Comparison of ENCODE assay signal across 20 cellular contexts in genomic region chr17:59688008-59688407, GRCh38. TPM values are rescaled to one million over a fixed set of nuclear protein-coding genes. Genes with fewer than 3 reads are reported as not detected.
DNase-seq lines count a peak whose midpoint lies in the region; ATAC-seq and TF ChIP-seq lines count a peak whose summit lies in the region.
"Had no signal": no experiment of that assay in that cellular context is flagged by ENCODE, and none has a peak within 500 bp of the region (broad histone marks: within the 10 kb centered on the region; RNA-seq: fewer than 3 reads in every experiment).

No MANE protein-coding gene starts in this region.

- no peak for DNase-seq in activated T-cell treated with anti-CD3 and anti-CD28 coated beads, Interleukin-2, amount 50 U/mL, for 72 hours
- no peak for DNase-seq in activated T-cell treated with anti-CD3 and anti-CD28 coated beads, Interleukin-2, amount 50 U/mL, for 1 hour
- DNase-seq in IMR-90, result peak; percentile 31
- peak; percentile 35 for DNase-seq in amniotic epithelial cell (ENCODE audit: low read depth)
- peak; percentile 36 for DNase-seq in renal cortical epithelial cell (ENCODE audit: low read depth)
- DNase-seq in cortex of kidney (lab: John Stamatoyannopoulos, UW), result no peak
- no peak for DNase-seq in A172 (ENCODE audit: low spot score)
- DNase-seq: ACHN; activated effector memory CD4-positive, alpha-beta T cell treated with anti-CD3 and anti-CD28 coated beads, Interleukin-2, amount 50 U/mL, for 16 hours; dorsolateral prefrontal cortex; NCI-H1092 treated with DMSO at 0.1 percent for 48 hours; NCI-H69; retina; stimulated activated CD4-positive, alpha-beta T cell treated with anti-CD3 and anti-CD28 coated beads, Interleukin-15, amount 100 ng/mL, for 24 hours; stomach had no signal

- H2AK9ac ChIP-seq in IMR-90 (replicated peaks; ENCODE audit: low read depth, low read length, poor library complexity), result no peak overlapping the region

- no peak overlapping the region for H3K4me3 ChIP-seq in IMR-90 (ENCODE audit: insufficient read depth, low read depth, low read length)
- H3K4me3 ChIP-seq: dorsolateral prefrontal cortex, HAP-1, lung, stomach had no signal

- H3K9me3 Mint-ChIP-seq in activated T-cell treated with anti-CD3 and anti-CD28 coated beads, Interleukin-2, amount 50 U/mL, for 72 hours, result no peaks in the 10 kb centered on the region
- H3K9me3 Mint-ChIP-seq: brain had no signal

- H3K27me3 Mint-ChIP-seq in activated T-cell treated with anti-CD3 and anti-CD28 coated beads, Interleukin-2, amount 50 U/mL, for 72 hours (ENCODE audit: low read depth), result no peaks in the 10 kb centered on the region
- H3K27me3 Mint-ChIP-seq: brain had no signal

- H2AK5ac ChIP-seq in IMR-90 (ENCODE audit: low read depth, low read length), result no peak overlapping the region

- POLR2A ChIA-PET in IMR-90 (lab: Charles Lee; ENCODE audit: unreplicated experiment), result no interaction called here

- no peak overlapping the region for H4K5ac ChIP-seq in IMR-90 (ENCODE audit: low read depth, low read length)

- CTCF ChIA-PET in IMR-90 (lab: Yijun Ruan, JAX), result no interaction called here

- peaks cover 3% of the 10 kb centered on the region; the same call in 1 of the 2 replicates for H3K9me1 ChIP-seq in IMR-90 (ENCODE audit: insufficient read depth, low read length)

- H3K27ac Mint-ChIP-seq in activated T-cell treated with anti-CD3 and anti-CD28 coated beads, Interleukin-2, amount 50 U/mL, for 72 hours, result peak overlapping the region; percentile 97

- no peak overlapping the region for H4K91ac ChIP-seq in IMR-90 (ENCODE audit: insufficient read depth, low read depth, low read length)

- TF ChIP-seq POLR2A in IMR-90 (IDR thresholded peaks at IDR 0.05; ENCODE audit: low read depth, low read length), result no peak

- H3K4ac ChIP-seq in IMR-90 (ENCODE audit: low read depth, low read length), result no peak overlapping the region

- no peak overlapping the region for H3K9ac ChIP-seq in IMR-90 (ENCODE audit: low read depth, low read length)
- H3K9ac ChIP-seq: KMS-11 had no signal

- BruUV-seq in IMR-90 (replicated peaks; lab: Mats Ljungman, UMichigan), result no TSS peak

- no peaks in the 10 kb centered on the region for H3K27me3 ChIP-seq in IMR-90 (ENCODE audit: control insufficient read depth, insufficient read depth, low read length)
- H3K27me3 ChIP-seq: dorsolateral prefrontal cortex, stomach had no signal

- dilution Hi-C loops in IMR-90 (cut with HindIII; ENCODE audit: low sequenced_read_pairs, unreplicated experiment), result no loop called here

- H2BK15ac ChIP-seq in IMR-90 (ENCODE audit: low read depth, low read length), result no peak overlapping the region

- no peaks in the 10 kb centered on the region for H4K20me1 ChIP-seq in IMR-90 (ENCODE audit: insufficient read depth, low read length)

- peaks cover 18% of the 10 kb centered on the region for H3K4me1 Mint-ChIP-seq in activated T-cell treated with anti-CD3 and anti-CD28 coated beads, Interleukin-2, amount 50 U/mL, for 72 hours (ENCODE audit: low read depth)
- H3K4me1 Mint-ChIP-seq: brain had no signal

- peak overlapping the region in 1 of 2 experiments; percentile 25; a peak in 1 of 4 replicates for H4K8ac ChIP-seq in IMR-90 (ENCODE audit: low read depth in 2 of 2, low read length in 2 of 2)

- H3K36me3 ChIP-seq in IMR-90 (ENCODE audit: control insufficient read depth, insufficient read depth, low read length), result peaks cover 53% of the 10 kb centered on the region

- H3K18ac ChIP-seq in IMR-90 (ENCODE audit: low read depth, low read length), result no peak overlapping the region

- TF ChIP-seq CTCF in IMR-90 (conservative IDR thresholded peaks at IDR 0.05; ENCODE audit: low read depth, low read length), result no peak

- intact Hi-C loops in IMR-90 (cut with micrococcal nuclease), result loop anchor here (1.0 kb wide), 1 partner anchor 8 kb away; no protein-coding TSS in a partner anchor

- H2BK20ac ChIP-seq in IMR-90 (ENCODE audit: low read depth, low read length), result no peak overlapping the region

- H3K27ac ChIP-seq in IMR-90 (ENCODE audit: insufficient read depth, low read length), result no peak overlapping the region
- H3K27ac ChIP-seq: KMS-11, stomach had no signal

- H3K36me3 Mint-ChIP-seq in activated T-cell treated with anti-CD3 and anti-CD28 coated beads, Interleukin-2, amount 50 U/mL, for 72 hours (ENCODE audit: insufficient read depth in 2 of 2), result peaks cover 12 to 36% of the 10 kb centered on the region in 2 donors

- H3K56ac ChIP-seq in IMR-90 (ENCODE audit: extremely low read depth, insufficient read depth, low read length), result no peak overlapping the region

- ATAC-seq in activated T-cell treated with anti-CD3 and anti-CD28 coated beads, Interleukin-2, amount 50 U/mL, for 72 hours (replicated peaks in 1 of 2), result peak; percentile 62 to 72
- ATAC-seq in IMR-90 (ENCODE audit: low read depth) (peak; percentile 48; the same call in 1 of the 2 replicates), GM19328 (IDR thresholded peaks at IDR 0.05; ENCODE audit: unreplicated experiment) (no peak)

- no peaks in the 10 kb centered on the region for H3K9me3 ChIP-seq in IMR-90 (ENCODE audit: control insufficient read depth, insufficient read depth, low read length)
- H3K9me3 ChIP-seq: HAP-1, stomach had no signal

- no peak for TF ChIP-seq RAD21 in IMR-90 (IDR thresholded peaks at IDR 0.05; ENCODE audit: low read length)

- H3K14ac ChIP-seq in IMR-90 (replicated peaks; ENCODE audit: low read depth, low read length), result no peak overlapping the region

- WGBS in IMR-90 (ENCODE audit: extremely low coverage in 2 of 2, insufficient read length in 1 of 2), 2 experiments, result no CpG with 5 or more reads among the region's 1 CpG

- H2BK5ac ChIP-seq in IMR-90 (ENCODE audit: low read depth, low read length, poor library complexity, severe bottlenecking), result no peak overlapping the region

- in situ Hi-C loops in IMR-90 (cut with MboI; ENCODE audit: low sequenced_read_pairs), result loop anchor here (10.0 kb wide), 1 partner anchor 367 kb away; no protein-coding TSS in a partner anchor

- no peak overlapping the region for H3K4me3 Mint-ChIP-seq in activated T-cell treated with anti-CD3 and anti-CD28 coated beads, Interleukin-2, amount 50 U/mL, for 72 hours
- H3K4me3 Mint-ChIP-seq: brain had no signal

- H2BK120ac ChIP-seq in IMR-90 (ENCODE audit: low read depth, low read length), result no peak overlapping the region

- no peak overlapping the region for H2AFZ ChIP-seq in IMR-90 (replicated peaks; ENCODE audit: low read length, poor library complexity)

- no peaks in the 10 kb centered on the region; the same call in 1 of the 2 replicates for H3K4me1 ChIP-seq in IMR-90 (ENCODE audit: control insufficient read depth, insufficient read depth, low read length)
- H3K4me1 ChIP-seq: HAP-1 had no signal

- H3K4me2 ChIP-seq in IMR-90 (ENCODE audit: low read depth, low read length), result no peak overlapping the region
- H3K4me2 ChIP-seq: KMS-11 had no signal

- peak overlapping the region; percentile 51; the same call in 1 of the 2 replicates for H3K23ac ChIP-seq in IMR-90 (ENCODE audit: low read depth, low read length)

- H3K79me1 ChIP-seq in IMR-90 (ENCODE audit: low read depth in 1 of 2, low read length in 2 of 2), result peaks cover 17 to 49% of the 10 kb centered on the region in 2 experiments

TF ChIP-seq in IMR-90, 13 proteins besides CTCF, POLR2A, EP300 and RAD21 (continues in another document):
- TF ChIP-seq USF2 (IDR thresholded peaks at IDR 0.05; ENCODE audit: low read depth, low read length) (no peak), MXI1 (IDR thresholded peaks at IDR 0.05; ENCODE audit: borderline replicate concordance, low read depth, low read length) (no peak), RFX5 (IDR thresholded peaks at IDR 0.05; ENCODE audit: low read depth, low read length) (no peak), CHD1 (IDR thresholded peaks at IDR 0.05; ENCODE audit: low read depth, low read length) (no peak), RCOR1 (IDR thresholded peaks at IDR 0.05; ENCODE audit: insufficient replicate concordance, low read length) (no peak), SMC3 (IDR thresholded peaks at IDR 0.05; ENCODE audit: low read depth, low read length) (no peak), BHLHE40 (IDR thresholded peaks at IDR 0.05; ENCODE audit: low read depth, low read length) (no peak), MAZ (IDR thresholded peaks at IDR 0.05; ENCODE audit: borderline replicate concordance, low read depth, low read length) (no peak), FOS (IDR thresholded peaks at IDR 0.05; ENCODE audit: low read depth, low read length) (no peak), CEBPB (IDR thresholded peaks at IDR 0.05; ENCODE audit: low read depth, low read length) (no peak)

RNA-seq across cellular contexts. Expression of gene PTRH2, which starts 19.2 kb away (rescaled TPM):
- 10 to 100 TPM; 22.2 to 29.3 TPM for total RNA-seq in activated T-cell treated with anti-CD3 and anti-CD28 coated beads, Interleukin-2, amount 50 U/mL, for 72 hours
- 24.9 and 41.7 TPM in 2 replicates for total RNA-seq in IMR-90 (2012; rRNA removed)
- polyA plus RNA-seq in IMR-90 (2012; rRNA removed), result 45.7 and 49.7 TPM in 2 replicates
- polyA plus RNA-seq in IMR-90 (2012; cell fraction: cytosol; rRNA removed), result 16.5 and 31.5 TPM in 2 replicates
- polyA plus RNA-seq in IMR-90 (2012; cell fraction: nucleus; rRNA removed; ENCODE audit: low replicate concordance), result 4.6 and 33.1 TPM in 2 replicates
- total RNA-seq in renal cortical epithelial cell, result 27.1 and 31.6 TPM in 2 replicates
- total RNA-seq in A172 (2014; rRNA removed; shearing (Covaris generic)), result 51.7 and 60.5 TPM in 2 replicates

RNA-seq across cellular contexts. Expression of gene VMP1, which starts 19.4 kb away (rescaled TPM):
- 100 to 1,000 TPM; 236 to 324 TPM for total RNA-seq in activated T-cell treated with anti-CD3 and anti-CD28 coated beads, Interleukin-2, amount 50 U/mL, for 72 hours
- total RNA-seq in IMR-90 (2012; rRNA removed), result 197 and 272 TPM in 2 replicates
- polyA plus RNA-seq in IMR-90 (2012; rRNA removed), result 59.9 and 89.8 TPM in 2 replicates
- polyA plus RNA-seq in IMR-90 (2012; cell fraction: cytosol; rRNA removed), result 9.5 and 20.9 TPM in 2 replicates
- 28.0 and 437 TPM in 2 replicates for polyA plus RNA-seq in IMR-90 (2012; cell fraction: nucleus; rRNA removed; ENCODE audit: low replicate concordance)
- 230 and 245 TPM in 2 replicates for total RNA-seq in renal cortical epithelial cell
- 345 and 392 TPM in 2 replicates for total RNA-seq in A172 (2014; rRNA removed; shearing (Covaris generic))

Comparison
In these comparisons a context has a peak if more than half of its experiments do, and no peak if none do; other contexts are left out.
1. DNase-seq: peak in IMR-90 (single experiment), amniotic epithelial cell (single experiment) and renal cortical epithelial cell (single experiment); none in activated T-cell treated with anti-CD3 and anti-CD28 coated beads, Interleukin-2, amount 50 U/mL, for 72 hours (0 of 2), activated T-cell treated with anti-CD3 and anti-CD28 coated beads, Interleukin-2, amount 50 U/mL, for 1 hour (single experiment), cortex of kidney (single experiment) and A172 (single experiment).